Comparison of ENCODE assay signal across 31 cellular contexts in genomic region chr7:144761493-144761892, GRCh38.
"Had no signal": no experiment of that assay in that cellular context is flagged by ENCODE, and none has a peak within 500 bp of the region (broad histone marks: within the 10 kb centered on the region; RNA-seq: fewer than 3 reads in every experiment).

No MANE protein-coding gene starts in this region.

- H3K36me3 ChIP-seq: brain microvascular endothelial cell, SJCRH30 had no signal

- DNase-seq: activated CD4-positive, alpha-beta T cell treated with anti-CD3 and anti-CD28 coated beads, Interleukin-2, amount 10 ng/mL, durations not matched to agents 24 days and 14 days; activated CD4-positive, alpha-beta T cell treated with anti-CD3 and anti-CD28 coated beads, Interleukin-2, amount 50 U/mL, for 4 hours; activated CD8-positive, alpha-beta T cell treated with anti-CD3 and anti-CD28 coated beads for 36 hours; activated effector memory CD4-positive, alpha-beta T cell treated with anti-CD3 and anti-CD28 coated beads, Interleukin-2, amount 50 U/mL, for 16 hours; activated naive CD4-positive, alpha-beta T cell; activated naive CD4-positive, alpha-beta T cell treated with anti-CD3 and anti-CD28 coated beads, Interleukin-2, amount 50 U/mL, for 16 hours; activated naive CD8-positive, alpha-beta T cell treated with anti-CD3 and anti-CD28 coated beads for 36 hours; activated T-cell treated with anti-CD3 and anti-CD28 coated beads, Interleukin-2, amount 50 U/mL, for 1 hour; activated T-cell treated with anti-CD3 and anti-CD28 coated beads, Interleukin-2, amount 50 U/mL, for 72 hours; amniotic stem cell; aorta; brain microvascular endothelial cell; caudate nucleus; cerebellar nuclear complex; NCI-H1092 treated with DMSO at 0.1 percent for 48 hours; NCI-H1417; NCI-H187 treated with DMSO at 0.1 percent for 48 hours; NCI-H2081; NCI-H2171 treated with DMSO at 0.1 percent for 48 hours; NCI-H2227 treated with DMSO at 0.1 percent for 48 hours; NCI-H446; NCI-H510A treated with DMSO at 0.1 percent for 48 hours; NCI-H69; NK-92 treated with Interleukin-12 subunit alpha and Interleukin-12 subunit beta, amount 100 ng/mL, for 24 hours; PC-9; SHP77; SJCRH30 had no signal

- ATAC-seq: activated CD8-positive, alpha-beta T cell treated with anti-CD3 and anti-CD28 coated beads for 36 hours; activated T-cell treated with anti-CD3 and anti-CD28 coated beads, Interleukin-2, amount 50 U/mL, for 72 hours; activated T-helper 17 cell treated with anti-CD3 and anti-CD28 coated beads, Interleukin-2, amount 50 U/mL, for 72 hours had no signal

- H3K9me3 ChIP-seq: SJCRH30 had no signal

- H3K27ac ChIP-seq: brain microvascular endothelial cell, KMS-11, PC-9, RWPE1, SJCRH30, SK-N-MC had no signal

- H3K4me1 ChIP-seq: SJCRH30 had no signal

- H3K27me3 ChIP-seq: brain microvascular endothelial cell had no signal

- H3K4me3 ChIP-seq: PC-9, SJCRH30, SK-N-MC had no signal
